ENCODE assay signal across 1 cellular context in genomic region chr19:15062036-15062435, GRCh38.
TF ChIP-seq lines count a peak whose summit lies in the region.

No MANE protein-coding gene starts in this region.

TF ChIP-seq in SK-N-SH treated with all-trans-retinoic acid at 6 μM for 48 hours, 23 proteins besides CTCF, POLR2A, EP300 and RAD21 (continued from another document):
- TF ChIP-seq TSHZ2 (CRISPR knock-in tag; IDR thresholded peaks at IDR 0.05) (no peak), TCF4 (CRISPR knock-in tag; IDR thresholded peaks at IDR 0.05; ENCODE audit: borderline replicate concordance) (no peak), PPARA (CRISPR knock-in tag; IDR thresholded peaks at IDR 0.05; ENCODE audit: borderline replicate concordance) (no peak), ARNTL (CRISPR knock-in tag; IDR thresholded peaks at IDR 0.05; ENCODE audit: borderline replicate concordance, low read depth) (no peak), OSR1 (CRISPR knock-in tag; IDR thresholded peaks at IDR 0.05) (no peak), ZFP30 (CRISPR knock-in tag; IDR thresholded peaks at IDR 0.05) (no peak), ZNF70 (CRISPR knock-in tag; IDR thresholded peaks at IDR 0.05) (no peak), CSDC2 (CRISPR knock-in tag; IDR thresholded peaks at IDR 0.05) (no peak), SNAI2 (CRISPR knock-in tag; IDR thresholded peaks at IDR 0.05) (no peak), ISL1 (CRISPR knock-in tag; IDR thresholded peaks at IDR 0.05) (no peak)
TF ChIP-seq in SK-N-SH treated with all-trans-retinoic acid at 6 μM for 48 hours: peak in this region for 0.
